In genomic region chr10:77737608-77738007, GRCh38 we compare ENCODE assay signal across 16 cellular contexts.
DNase-seq lines count a peak whose midpoint lies in the region; ATAC-seq, FAIRE-seq and TF ChIP-seq lines count a peak whose summit lies in the region.
"Had no signal": no experiment of that assay in that cellular context is flagged by ENCODE, and none has a peak within 500 bp of the region (broad histone marks: within the 10 kb centered on the region; RNA-seq: fewer than 3 reads in every experiment).

No MANE protein-coding gene starts in this region.

- no peaks in the 10 kb centered on the region for H3K79me2 ChIP-seq in osteoblast (ENCODE audit: insufficient read depth, low read length)

- TF ChIP-seq CTCF in Calu3 (IDR thresholded peaks at IDR 0.05; ENCODE audit: unreplicated experiment), result no peak
- TF ChIP-seq CTCF in osteoblast (IDR thresholded peaks at IDR 0.05; ENCODE audit: extremely low read depth, low read depth, low read length), result no peak
- no peak for TF ChIP-seq CTCF in type B pancreatic cell (conservative IDR thresholded peaks at IDR 0.05)

- H2AFZ ChIP-seq in osteoblast (ENCODE audit: low read length), result no peak overlapping the region

- H3K9me3 ChIP-seq in osteoblast (ENCODE audit: low read depth, low read length), result no peaks in the 10 kb centered on the region

- intact Hi-C loops in Calu3 (cut with micrococcal nuclease; ENCODE audit: unreplicated experiment), result loop anchor here (2.0 kb wide), 1 partner anchor 15 kb away; no protein-coding TSS in a partner anchor

- H3K9me3 Mint-ChIP-seq in Calu3 (ENCODE audit: low read depth, unreplicated experiment) (peaks cover 19% of the 10 kb centered on the region), type B pancreatic cell (peaks cover 17% of the 10 kb centered on the region)
- peaks cover 11% of the 10 kb centered on the region for H3K9me3 Mint-ChIP-seq in stimulated activated effector memory CD8-positive, alpha-beta T cell treated with anti-CD3 and anti-CD28 coated beads, Interleukin-12 subunit alpha, Interleukin-12 subunit beta, amount 100 ng/mL, for 72 hours

- H3K36me3 Mint-ChIP-seq in Calu3 (ENCODE audit: insufficient read depth, unreplicated experiment) (peaks cover 7% of the 10 kb centered on the region), type B pancreatic cell (peaks cover 6% of the 10 kb centered on the region)
- no peaks in the 10 kb centered on the region for H3K36me3 Mint-ChIP-seq in stimulated activated effector memory CD8-positive, alpha-beta T cell treated with anti-CD3 and anti-CD28 coated beads, Interleukin-12 subunit alpha, Interleukin-12 subunit beta, amount 100 ng/mL, for 72 hours

- ATAC-seq in esophagus mucosa, result peak; percentile 90
- no peak for ATAC-seq in stimulated activated effector memory CD8-positive, alpha-beta T cell treated with anti-CD3 and anti-CD28 coated beads, Interleukin-12 subunit alpha, Interleukin-12 subunit beta, amount 100 ng/mL, for 72 hours
- no peak for ATAC-seq in GM18505 (IDR thresholded peaks at IDR 0.05; ENCODE audit: unreplicated experiment)
- ATAC-seq: Panc1 had no signal

- no peak for TF ChIP-seq POLR2A in GM18505 (IDR thresholded peaks at IDR 0.05; ENCODE audit: borderline replicate concordance, extremely low read depth, insufficient read depth, insufficient read length)

- H3K4me3 Mint-ChIP-seq in Calu3 (ENCODE audit: low read depth, unreplicated experiment) (no peak overlapping the region), type B pancreatic cell (no peak overlapping the region)
- H3K4me3 Mint-ChIP-seq in stimulated activated effector memory CD8-positive, alpha-beta T cell treated with anti-CD3 and anti-CD28 coated beads, Interleukin-12 subunit alpha, Interleukin-12 subunit beta, amount 100 ng/mL, for 72 hours, result no peak overlapping the region

- H3K36me3 ChIP-seq in osteoblast (ENCODE audit: insufficient read depth, low read length), result no peaks in the 10 kb centered on the region

- no peaks in the 10 kb centered on the region for H3K27me3 ChIP-seq in osteoblast (ENCODE audit: insufficient read depth, low read length)

- CTCF ChIA-PET in Calu3 (lab: Charles Lee), result interaction anchor here (0.7 to 2.0 kb wide), 5 partner anchors 18 to 26 kb away, joined by 3 to 5 read pairs (median 4); no protein-coding TSS in a partner anchor

- peaks cover 30% of the 10 kb centered on the region for H3K4me1 Mint-ChIP-seq in Calu3 (ENCODE audit: low read depth, unreplicated experiment)
- no peaks in the 10 kb centered on the region for H3K4me1 Mint-ChIP-seq in type B pancreatic cell (ENCODE audit: unreplicated experiment)
- peaks cover 10% of the 10 kb centered on the region for H3K4me1 Mint-ChIP-seq in stimulated activated effector memory CD8-positive, alpha-beta T cell treated with anti-CD3 and anti-CD28 coated beads, Interleukin-12 subunit alpha, Interleukin-12 subunit beta, amount 100 ng/mL, for 72 hours

- H4K20me1 ChIP-seq in osteoblast (ENCODE audit: insufficient read depth, low read length), result no peaks in the 10 kb centered on the region

- FAIRE-seq in RCC 7860 (lab: Jason Lieb, UNC), result no peak

- H3K27ac ChIP-seq in osteoblast (ENCODE audit: low read depth, low read length), result peak overlapping the region; percentile 50

- H3K4me1 ChIP-seq in osteoblast (ENCODE audit: insufficient read depth, low read length), result peaks cover 23% of the 10 kb centered on the region

- no peak overlapping the region for H3K4me3 ChIP-seq in osteoblast (ENCODE audit: insufficient read depth, low read length)

- peak overlapping the region; percentile 10 for H3K4me2 ChIP-seq in osteoblast (ENCODE audit: insufficient read depth, low read length)

- H3K27me3 Mint-ChIP-seq in Calu3 (ENCODE audit: unreplicated experiment), result no peaks in the 10 kb centered on the region
- peaks cover 11% of the 10 kb centered on the region for H3K27me3 Mint-ChIP-seq in type B pancreatic cell

- BruUV-seq in Calu3 (replicated peaks; lab: Mats Ljungman, UMichigan), result no TSS peak

- peak overlapping the region; percentile 48 for H3K27ac Mint-ChIP-seq in Calu3 (ENCODE audit: unreplicated experiment)
- no peak overlapping the region for H3K27ac Mint-ChIP-seq in type B pancreatic cell
- H3K27ac Mint-ChIP-seq in stimulated activated effector memory CD8-positive, alpha-beta T cell treated with anti-CD3 and anti-CD28 coated beads, Interleukin-12 subunit alpha, Interleukin-12 subunit beta, amount 100 ng/mL, for 72 hours, result no peak overlapping the region

- DNase-seq in Calu3, result peak; percentile 28
- peak; percentile 81 for DNase-seq in RCC 7860 (ENCODE audit: low spot score)
- DNase-seq in osteoblast (ENCODE audit: insufficient read length, low spot score, missing footprints), result no peak
- no peak for DNase-seq in middle frontal gyrus (ENCODE audit: extremely low spot score, low spot score)
- no peak for DNase-seq in type B pancreatic cell (ENCODE audit: extremely low spot score, unreplicated experiment)
- DNase-seq in stimulated activated effector memory CD8-positive, alpha-beta T cell treated with anti-CD3 and anti-CD28 coated beads, Interleukin-12 subunit alpha, Interleukin-12 subunit beta, amount 100 ng/mL, for 72 hours (ENCODE audit: low spot score in 2 of 2), result no peak
- DNase-seq: activated naive CD4-positive, alpha-beta T cell; cortex of kidney; NCI-H1092; NCI-H345; occipital lobe; stimulated activated CD4-positive, alpha-beta T cell treated with anti-CD3 and anti-CD28 coated beads, Interleukin-2, amount 100 ng/mL, for 48 hours; stimulated activated naive CD4-positive, alpha-beta T cell treated with Interleukin-2 at 50 U/mL for 16 hours had no signal

Comparison
In these comparisons a context has a peak if more than half of its experiments do, and no peak if none do; other contexts are left out.
1. DNase-seq: peak in Calu3 (single experiment) and RCC 7860 (single experiment); none in osteoblast (single experiment), middle frontal gyrus (single experiment), type B pancreatic cell (single experiment) and stimulated activated effector memory CD8-positive, alpha-beta T cell treated with anti-CD3 and anti-CD28 coated beads, Interleukin-12 subunit alpha, Interleukin-12 subunit beta, amount 100 ng/mL, for 72 hours (0 of 2).